25 cellular contexts compared by ENCODE assay signal in the genomic region with DNA sequence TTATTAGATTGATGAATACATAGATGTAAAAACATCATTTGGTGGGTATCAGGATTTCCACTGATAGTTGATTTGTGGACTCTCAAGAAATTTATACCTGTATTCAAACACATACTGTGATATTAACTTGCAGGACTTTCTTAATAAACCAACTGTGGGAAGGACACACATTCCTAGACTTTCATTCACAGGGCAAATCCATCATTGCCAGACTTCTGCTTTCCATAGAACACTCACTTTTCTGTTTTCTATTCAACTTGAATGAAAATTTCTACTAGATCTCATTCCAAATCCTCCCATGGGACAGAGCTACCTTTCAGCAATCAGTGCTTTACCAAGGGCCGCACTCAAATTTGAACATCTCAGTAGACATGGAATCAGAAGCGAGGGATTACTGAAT.
A peak's percentile ranks its signal among the peaks of the same experiment; 100 is the strongest.
DNase-seq lines count a peak whose midpoint lies in the region; ATAC-seq and TF ChIP-seq lines count a peak whose summit lies in the region.
"Had no signal": no experiment of that assay in that cellular context is flagged by ENCODE, and none has a peak within 500 bp of the region (broad histone marks: within the 10 kb centered on the region; RNA-seq: fewer than 3 reads in every experiment).

No MANE protein-coding gene starts in this region.

- peaks cover 24% of the 10 kb centered on the region for H3K4me1 Mint-ChIP-seq in MCF 10A (ENCODE audit: insufficient read depth, unreplicated experiment)
- peaks cover 33% of the 10 kb centered on the region for H3K4me1 Mint-ChIP-seq in mesothelial cell of epicardium
- no peaks in the 10 kb centered on the region for H3K4me1 Mint-ChIP-seq in activated T-cell treated with anti-CD3 and anti-CD28 coated beads, Interleukin-2, amount 50 U/mL, for 72 hours (ENCODE audit: low read depth)
- H3K4me1 Mint-ChIP-seq: activated naive CD4-positive, alpha-beta T cell treated with anti-CD3 and anti-CD28 coated beads, Interleukin-2, amount 50 U/mL, for 24 hours; immature natural killer cell had no signal

- no peak overlapping the region for H3K4me3 Mint-ChIP-seq in MCF 10A (ENCODE audit: unreplicated experiment)
- H3K4me3 Mint-ChIP-seq in mesothelial cell of epicardium = no peak overlapping the region
- H3K4me3 Mint-ChIP-seq in activated T-cell treated with anti-CD3 and anti-CD28 coated beads, Interleukin-2, amount 50 U/mL, for 72 hours = no peak overlapping the region
- H3K4me3 Mint-ChIP-seq: activated naive CD4-positive, alpha-beta T cell treated with anti-CD3 and anti-CD28 coated beads, Interleukin-2, amount 50 U/mL, for 24 hours; immature natural killer cell; nephron progenitor cell had no signal

- peaks cover 17% of the 10 kb centered on the region for H3K9me3 Mint-ChIP-seq in MCF 10A (ENCODE audit: unreplicated experiment)
- H3K9me3 Mint-ChIP-seq in mesothelial cell of epicardium = no peaks in the 10 kb centered on the region
- no peaks in the 10 kb centered on the region for H3K9me3 Mint-ChIP-seq in activated T-cell treated with anti-CD3 and anti-CD28 coated beads, Interleukin-2, amount 50 U/mL, for 72 hours
- H3K9me3 Mint-ChIP-seq: activated naive CD4-positive, alpha-beta T cell treated with anti-CD3 and anti-CD28 coated beads, Interleukin-2, amount 50 U/mL, for 24 hours; nephron progenitor cell had no signal

- WGBS in smooth muscle cell (ENCODE audit: low lambda C conversion rate) = 93% methylated on average over 2 of the region's 2 CpGs

- H3K79me2 ChIP-seq in smooth muscle cell (ENCODE audit: low read depth) = no peaks in the 10 kb centered on the region
- H3K79me2 ChIP-seq: hepatocyte had no signal

- H3K4me2 ChIP-seq in smooth muscle cell = no peak overlapping the region
- H3K4me2 ChIP-seq: hepatocyte had no signal

- H3F3A ChIP-seq in smooth muscle cell (ENCODE audit: low read depth) = no peaks in the 10 kb centered on the region

- H3K9me3 ChIP-seq in breast epithelium (no peaks in the 10 kb centered on the region), uterus (no peaks in the 10 kb centered on the region), smooth muscle cell (replicated peaks; ENCODE audit: low read depth) (no peaks in the 10 kb centered on the region)
- H3K9me3 ChIP-seq: HAP-1, left lung had no signal

- DNase-seq in MCF 10A (ENCODE audit: unreplicated experiment) = no peak
- DNase-seq in breast epithelium (ENCODE audit: low spot score in 2 of 2) = no peak
- DNase-seq in astrocyte of the spinal cord (ENCODE audit: low read depth, low spot score) = peak; percentile 32
- DNase-seq in mesothelial cell of epicardium (ENCODE audit: low spot score in 2 of 2, unreplicated experiment in 2 of 2) = no peak
- no peak for DNase-seq in uterus
- DNase-seq in NCI-H526 (lab: John Stamatoyannopoulos, UW) = no peak
- no peak for DNase-seq in activated T-cell treated with anti-CD3 and anti-CD28 coated beads, Interleukin-2, amount 50 U/mL, for 72 hours
- no peak for DNase-seq in smooth muscle cell (lab: John Stamatoyannopoulos, UW; ENCODE audit: unreplicated experiment)
- DNase-seq: 8988T; anterior cingulate cortex; COR-L47; foreskin melanocyte; immature natural killer cell; left lung; NCI-H1092 treated with DMSO at 0.1 percent for 48 hours; NCI-H1930; nephron progenitor cell; stimulated activated CD4-positive, alpha-beta T cell treated with anti-CD3 and anti-CD28 coated beads, Interleukin-1b, Interleukin-23, amount 100 ng/mL, for 48 hours; substantia nigra; WERI-Rb-1 had no signal

- no peaks in the 10 kb centered on the region for H3K36me3 Mint-ChIP-seq in MCF 10A (ENCODE audit: insufficient read depth, unreplicated experiment)
- H3K36me3 Mint-ChIP-seq in mesothelial cell of epicardium = no peaks in the 10 kb centered on the region
- no peaks in the 10 kb centered on the region for H3K36me3 Mint-ChIP-seq in activated T-cell treated with anti-CD3 and anti-CD28 coated beads, Interleukin-2, amount 50 U/mL, for 72 hours (ENCODE audit: insufficient read depth in 2 of 2)
- H3K36me3 Mint-ChIP-seq: activated naive CD4-positive, alpha-beta T cell treated with anti-CD3 and anti-CD28 coated beads, Interleukin-2, amount 50 U/mL, for 24 hours; immature natural killer cell had no signal

- H3K27ac Mint-ChIP-seq in MCF 10A (ENCODE audit: low read depth, unreplicated experiment) (peak overlapping the region; percentile 20), mesothelial cell of epicardium (peak overlapping the region; percentile 80)
- no peak overlapping the region for H3K27ac Mint-ChIP-seq in activated T-cell treated with anti-CD3 and anti-CD28 coated beads, Interleukin-2, amount 50 U/mL, for 72 hours
- H3K27ac Mint-ChIP-seq: activated naive CD4-positive, alpha-beta T cell treated with anti-CD3 and anti-CD28 coated beads, Interleukin-2, amount 50 U/mL, for 24 hours; immature natural killer cell; nephron progenitor cell had no signal

- H3K9ac ChIP-seq in smooth muscle cell (ENCODE audit: low read depth) = no peak overlapping the region

- no peaks in the 10 kb centered on the region for H3K36me3 ChIP-seq in breast epithelium
- no peaks in the 10 kb centered on the region for H3K36me3 ChIP-seq in uterus
- no peaks in the 10 kb centered on the region for H3K36me3 ChIP-seq in smooth muscle cell (ENCODE audit: low read depth)
- H3K36me3 ChIP-seq: HAP-1, left lung, WERI-Rb-1 had no signal

- no peaks in the 10 kb centered on the region for H3K27me3 ChIP-seq in breast epithelium
- no peaks in the 10 kb centered on the region for H3K27me3 ChIP-seq in uterus
- no peaks in the 10 kb centered on the region for H3K27me3 ChIP-seq in smooth muscle cell (ENCODE audit: low read depth)
- H3K27me3 ChIP-seq: hepatocyte, left lung had no signal

- H3K4me3 ChIP-seq in breast epithelium = no peak overlapping the region
- H3K4me3 ChIP-seq in astrocyte of the spinal cord (ENCODE audit: low read depth, low read length) = no peak overlapping the region
- no peak overlapping the region for H3K4me3 ChIP-seq in uterus
- no peak overlapping the region for H3K4me3 ChIP-seq in smooth muscle cell
- H3K4me3 ChIP-seq: HAP-1, hepatocyte, left lung, skin epidermis had no signal

- CTCF ChIA-PET in MCF 10A (lab: Yijun Ruan, JAX) = interaction anchor here (0.6 to 0.8 kb wide), 2 partner anchors 291 to 616 kb away, joined by 3 to 4 read pairs; no protein-coding TSS in a partner anchor

- no peak for TF ChIP-seq POLR2A in breast epithelium (IDR thresholded peaks at IDR 0.05)
- TF ChIP-seq POLR2A in uterus (IDR thresholded peaks at IDR 0.05) = no peak

- H4K20me1 ChIP-seq in smooth muscle cell (ENCODE audit: low read depth) = no peaks in the 10 kb centered on the region

- POLR2A ChIA-PET in MCF 10A (lab: Yijun Ruan, JAX) = interaction anchor here (0.6 to 0.7 kb wide), 2 partner anchors 18 to 124 kb away, joined by 3 read pairs; no protein-coding TSS in a partner anchor

- no peaks in the 10 kb centered on the region for H3K4me1 ChIP-seq in breast epithelium
- peaks cover 0 to 19% of the 10 kb centered on the region in 2 donors for H3K4me1 ChIP-seq in uterus
- peaks cover 15% of the 10 kb centered on the region for H3K4me1 ChIP-seq in smooth muscle cell (ENCODE audit: low read depth)

- H3K27me3 Mint-ChIP-seq in MCF 10A (ENCODE audit: insufficient read depth, unreplicated experiment) (no peaks in the 10 kb centered on the region), mesothelial cell of epicardium (ENCODE audit: low read depth) (no peaks in the 10 kb centered on the region)
- H3K27me3 Mint-ChIP-seq in activated T-cell treated with anti-CD3 and anti-CD28 coated beads, Interleukin-2, amount 50 U/mL, for 72 hours (ENCODE audit: low read depth) = peaks cover 16% of the 10 kb centered on the region

- no peak overlapping the region for H3K27ac ChIP-seq in breast epithelium
- peak overlapping the region; percentile 77 to 81 for H3K27ac ChIP-seq in uterus
- no peak overlapping the region for H3K27ac ChIP-seq in smooth muscle cell (ENCODE audit: low read depth)
- H3K27ac ChIP-seq: left lung, skin epidermis, WERI-Rb-1 had no signal

- intact Hi-C loops in MCF 10A (cut with micrococcal nuclease) (loop anchor here (10.0 kb wide), 2 partner anchors 238 to 292 kb away; no protein-coding TSS in a partner anchor), breast epithelium (cut with DNase I; ENCODE audit: low total_unique reads) (no loop called here), uterus (cut with DNase I; ENCODE audit: low total_unique reads) (no loop called here)

- no peak overlapping the region for H2AFZ ChIP-seq in smooth muscle cell (ENCODE audit: low read depth)
- H2AFZ ChIP-seq: hepatocyte had no signal

- in situ Hi-C loops in astrocyte of the spinal cord (cut with HindIII; ENCODE audit: low sequenced_read_pairs) = no loop called here

- no TSS peak for BruUV-seq in MCF 10A (replicated peaks; lab: Mats Ljungman, UMichigan)

- TF ChIP-seq CTCF in MCF 10A (IDR thresholded peaks at IDR 0.05; ENCODE audit: unreplicated experiment) (no peak), breast epithelium (IDR thresholded peaks at IDR 0.05) (no peak), astrocyte of the spinal cord (IDR thresholded peaks at IDR 0.05; ENCODE audit: low read depth, low read length) (no peak), mesothelial cell of epicardium (IDR thresholded peaks at IDR 0.05; ENCODE audit: unreplicated experiment) (no peak), uterus (IDR thresholded peaks at IDR 0.05) (no peak), smooth muscle cell (IDR thresholded peaks at IDR 0.05; ENCODE audit: borderline replicate concordance, insufficient read depth, poor library complexity, severe bottlenecking) (no peak)

- ATAC-seq in activated T-cell treated with anti-CD3 and anti-CD28 coated beads, Interleukin-2, amount 50 U/mL, for 72 hours (replicated peaks in 1 of 2) = no peak
- ATAC-seq: HepG2, left lung had no signal

Comparison
In these comparisons a context has a peak if more than half of its experiments do, and no peak if none do; other contexts are left out.
1. H3K27ac ChIP-seq: peak in uterus (2 of 2); none in breast epithelium (0 of 2) and smooth muscle cell (single experiment).